Comparison of ENCODE assay signal across 1 cellular context in genomic region chr1:39104158-39105060, GRCh38.
TF ChIP-seq lines count a peak whose summit lies in the region.

No MANE protein-coding gene starts in this region.

TF ChIP-seq in HepG2, 621 proteins besides CTCF, POLR2A, EP300 and RAD21 (continued from another document):
- peak; percentile 33; the same call in 1 of the 2 replicates for TF ChIP-seq PRDM15 (CRISPR knock-in tag; IDR thresholded peaks at IDR 0.05)
- 0 out of 2 replicates have a peak, but pooled peaks have one; percentile 15 for TF ChIP-seq BRCA1 (CRISPR knock-in tag; IDR thresholded peaks at IDR 0.05)
- 0 out of 2 replicates have a peak, but pooled peaks have one; percentile 14 for TF ChIP-seq ISL2 (CRISPR knock-in tag; IDR thresholded peaks at IDR 0.05)
- TF ChIP-seq HDAC1 (CRISPR knock-in tag; IDR thresholded peaks at IDR 0.05), result peak; percentile 36
- no peak for TF ChIP-seq SNAPC2 (CRISPR knock-in tag; IDR thresholded peaks at IDR 0.05)
- TF ChIP-seq ZNF687 (CRISPR knock-in tag; IDR thresholded peaks at IDR 0.05), result peak; percentile 11; the same call in 1 of the 2 replicates
- TF ChIP-seq IRF9 (CRISPR knock-in tag; IDR thresholded peaks at IDR 0.05; ENCODE audit: borderline replicate concordance), result no peak
- no peak for TF ChIP-seq ZNF335 (CRISPR knock-in tag; IDR thresholded peaks at IDR 0.05)
- no peak for TF ChIP-seq ATF7 (IDR thresholded peaks at IDR 0.05)
- TF ChIP-seq ATF7 (CRISPR knock-in tag; IDR thresholded peaks at IDR 0.05), result no peak
- peak; percentile 30; the same call in 1 of the 2 replicates for TF ChIP-seq KMT2B (CRISPR knock-in tag; IDR thresholded peaks at IDR 0.05)
- TF ChIP-seq ZNF10 (CRISPR knock-in tag; IDR thresholded peaks at IDR 0.05; ENCODE audit: borderline replicate concordance, low read depth), result no peak
- 0 out of 2 replicates have a peak, but pooled peaks have one; percentile 27 for TF ChIP-seq ZNF124 (CRISPR knock-in tag; IDR thresholded peaks at IDR 0.05)
